In genomic region chr1:202122639-202123335, GRCh38 we compare ENCODE assay signal across 8 cellular contexts. TPM values are rescaled to one million over a fixed set of nuclear protein-coding genes. Genes with fewer than 3 reads are reported as not detected.
A peak's percentile ranks its signal among the peaks of the same experiment; 100 is the strongest.
DNase-seq lines count a peak whose midpoint lies in the region; TF ChIP-seq lines count a peak whose summit lies in the region.

A gene with protein sequence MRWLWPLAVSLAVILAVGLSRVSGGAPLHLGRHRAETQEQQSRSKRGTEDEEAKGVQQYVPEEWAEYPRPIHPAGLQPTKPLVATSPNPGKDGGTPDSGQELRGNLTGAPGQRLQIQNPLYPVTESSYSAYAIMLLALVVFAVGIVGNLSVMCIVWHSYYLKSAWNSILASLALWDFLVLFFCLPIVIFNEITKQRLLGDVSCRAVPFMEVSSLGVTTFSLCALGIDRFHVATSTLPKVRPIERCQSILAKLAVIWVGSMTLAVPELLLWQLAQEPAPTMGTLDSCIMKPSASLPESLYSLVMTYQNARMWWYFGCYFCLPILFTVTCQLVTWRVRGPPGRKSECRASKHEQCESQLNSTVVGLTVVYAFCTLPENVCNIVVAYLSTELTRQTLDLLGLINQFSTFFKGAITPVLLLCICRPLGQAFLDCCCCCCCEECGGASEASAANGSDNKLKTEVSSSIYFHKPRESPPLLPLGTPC (plus strand): TSS chr1:202122917. CDS start chr1:202122964, 47 bp downstream.

- intact Hi-C loops in esophagus squamous epithelium (cut with DNase I), result loop anchor here (5.0 to 10.0 kb wide), 2 partner anchors 120 to 228 kb away; no protein-coding TSS in a partner anchor

- no peak within 1 kb of the TSS for H3K4ac ChIP-seq in trophoblast cell (ENCODE audit: low read depth, low read length)

- H4K91ac ChIP-seq in trophoblast cell (ENCODE audit: low read depth, low read length), result no peak within 1 kb of the TSS

- no peak within 1 kb of the TSS for H3K18ac ChIP-seq in trophoblast cell (ENCODE audit: low read length)

- H3K27me3 ChIP-seq in trophoblast cell (ENCODE audit: insufficient read depth, low read length), result no peaks in the 10 kb centered on the region
- no peaks in the 10 kb centered on the region for H3K27me3 ChIP-seq in esophagus squamous epithelium

- no peaks in the 10 kb centered on the region for H3K79me1 ChIP-seq in trophoblast cell (ENCODE audit: low read length)

- H3K9me3 ChIP-seq in trophoblast cell (ENCODE audit: insufficient read depth, low read depth, low read length), result no peaks in the 10 kb centered on the region
- no peaks in the 10 kb centered on the region for H3K9me3 ChIP-seq in esophagus squamous epithelium

- TF ChIP-seq POLR2A in esophagus squamous epithelium (IDR thresholded peaks at IDR 0.05), result no peak

- H4K12ac ChIP-seq in trophoblast cell (ENCODE audit: low read depth, low read length), result no peak within 1 kb of the TSS

- in situ Hi-C loops in SK-MEL-5 (cut with HindIII; ENCODE audit: low pct_unique_long_range_greater_than_20kb, low sequenced_read_pairs), result no loop called here

- H4K8ac ChIP-seq in trophoblast cell (ENCODE audit: low read depth, low read length), result no peak within 1 kb of the TSS

- no peak within 1 kb of the TSS for H2AFZ ChIP-seq in trophoblast cell (ENCODE audit: insufficient read depth, low read length, poor library complexity)

- H3K27ac ChIP-seq in trophoblast cell (ENCODE audit: low read depth, low read length) (no peak within 1 kb of the TSS), esophagus squamous epithelium (no peak within 1 kb of the TSS)

- peaks cover 3 to 6% of the 10 kb centered on the region in 2 experiments for H3K4me1 ChIP-seq in trophoblast cell (ENCODE audit: control insufficient read depth in 1 of 2, insufficient read depth in 2 of 2, low read length in 2 of 2)
- H3K4me1 ChIP-seq in esophagus squamous epithelium, result peaks cover 0 to 11% (median 8%) of the 10 kb centered on the region in 3 donors

- H3K4me3 ChIP-seq in trophoblast cell (ENCODE audit: low read depth, low read length) (no peak within 1 kb of the TSS), esophagus squamous epithelium (no peak within 1 kb of the TSS)

- WGBS in trophoblast cell (ENCODE audit: extremely low coverage, insufficient coverage, insufficient read length), result no CpG with 5 or more reads among the region's 19 CpGs
- WGBS in esophagus squamous epithelium, 2 donors, result 60% methylated on average over 1 to 16 of the region's 19 CpGs

- no peak within 1 kb of the TSS for H3K14ac ChIP-seq in trophoblast cell (ENCODE audit: low read length)

- H2BK5ac ChIP-seq in trophoblast cell (ENCODE audit: low read depth, low read length, poor library complexity), result no peak within 1 kb of the TSS

- H3K36me3 ChIP-seq in trophoblast cell (ENCODE audit: control insufficient read depth in 1 of 2, insufficient read depth in 2 of 2, low read length in 2 of 2) (no peaks in the 10 kb centered on the region), esophagus squamous epithelium (no peaks in the 10 kb centered on the region)

- H2BK120ac ChIP-seq in trophoblast cell (ENCODE audit: insufficient read depth, low read length, poor library complexity), result no peak within 1 kb of the TSS

- DNase-seq in EH (ENCODE audit: low read depth) (peak; percentile 65), SK-MEL-5 (ENCODE audit: low read depth, low spot score) (peak; percentile 64), globus pallidus (ENCODE audit: low spot score) (peak; percentile 95), trophoblast cell (peak; percentile 56 to 59), NCI-H1694 (lab: John Stamatoyannopoulos, UW) (no peak), germinal center (ENCODE audit: low spot score) (no peak), esophagus squamous epithelium (lab: John Stamatoyannopoulos, UW) (no peak), T1000 (lab: John Stamatoyannopoulos, UW) (no peak)

- peak in 2 of 6 experiments; percentile 5 to 8 for TF ChIP-seq CTCF in esophagus squamous epithelium (IDR thresholded peaks at IDR 0.05)

- H3K79me2 ChIP-seq in trophoblast cell (ENCODE audit: control insufficient read depth, insufficient read depth, low read length, poor library complexity), result no peaks in the 10 kb centered on the region

- H2AK5ac ChIP-seq in trophoblast cell (ENCODE audit: low read length), result no peak within 1 kb of the TSS

- no peak within 1 kb of the TSS for H3K23ac ChIP-seq in trophoblast cell (ENCODE audit: low read length)

- H3K9ac ChIP-seq in trophoblast cell (ENCODE audit: low read length), result no peak within 1 kb of the TSS

- H3K4me2 ChIP-seq in trophoblast cell (ENCODE audit: low read length), result no peak within 1 kb of the TSS

- H2BK12ac ChIP-seq in trophoblast cell (ENCODE audit: low read length), result no peak within 1 kb of the TSS

RNA-seq across cellular contexts. Expression of the gene that starts here (rescaled TPM):
- not detected in 2 replicates for total RNA-seq in SK-MEL-5 (2014; rRNA removed; shearing (Covaris generic))
- polyA plus RNA-seq in SK-MEL-5 (2015; cell fraction: cytosol; rRNA removed), result not detected in 2 replicates
- polyA plus RNA-seq in SK-MEL-5 (2015; cell fraction: nucleus; rRNA removed), result not detected in 2 replicates
- 0.03 TPM in 2 replicates for polyA plus RNA-seq in trophoblast cell (2013)
- under 1 TPM in 1 of 4 donors, not detected in 3; 0.09 TPM for total RNA-seq in esophagus squamous epithelium

Comparison
In these comparisons a context has a peak if more than half of its experiments do, and no peak if none do; other contexts are left out.
1. Peak in DNase-seq in SK-MEL-5; RNA of the gene not detected or under 1 TPM.
2. DNase-seq: peak in EH (single experiment), globus pallidus (single experiment) and trophoblast cell (2 of 2); none in NCI-H1694 (single experiment), germinal center (single experiment), esophagus squamous epithelium (single experiment) and T1000 (single experiment).